ENCODE assay signal across 8 cellular contexts in the genomic region with DNA sequence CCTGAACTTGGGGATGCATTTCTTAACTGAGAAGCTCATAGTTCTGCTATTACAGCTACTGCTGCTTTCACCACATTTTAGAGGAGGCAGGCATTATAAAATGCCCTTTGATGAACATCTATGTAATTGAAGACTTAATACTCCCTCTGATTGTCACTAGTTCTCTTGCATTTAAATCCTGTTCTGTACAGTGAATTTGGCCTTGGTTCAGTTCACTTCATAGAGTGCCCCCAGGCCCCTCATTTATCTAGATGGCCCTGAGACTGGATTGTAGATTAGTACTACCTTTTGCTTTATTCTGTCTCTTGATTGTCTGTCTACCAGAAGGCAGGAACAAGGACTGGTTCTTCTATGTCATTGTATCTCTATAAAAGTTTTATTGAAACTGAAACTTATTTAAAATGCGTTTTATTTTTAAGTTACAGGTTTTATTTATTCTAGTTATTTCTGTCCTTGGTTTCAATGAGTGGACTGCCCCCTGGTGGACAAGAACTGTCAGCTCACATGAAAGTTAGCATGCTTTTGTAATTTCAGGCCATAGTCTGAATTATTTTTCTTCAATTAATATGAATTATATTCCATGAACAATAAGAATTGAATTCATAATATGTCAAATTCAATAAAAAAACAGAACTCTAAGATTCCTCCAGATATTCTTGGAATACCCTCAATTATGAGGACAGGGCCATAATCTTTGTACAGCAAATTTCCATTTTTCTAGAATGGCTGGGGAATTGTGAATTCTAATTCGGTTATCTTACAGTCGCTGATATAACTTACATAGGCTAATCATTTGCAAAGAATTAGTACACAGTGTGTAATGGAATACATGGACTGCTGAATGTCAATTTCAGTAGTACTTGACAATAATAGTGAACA. TPM values are rescaled to one million over a fixed set of nuclear protein-coding genes. Genes with fewer than 3 reads are reported as not detected.
DNase-seq lines count a peak whose midpoint lies in the region; ATAC-seq lines count a peak whose summit lies in the region.

No MANE protein-coding gene starts in this region.

- H3K9me3 Mint-ChIP-seq in stimulated activated naive CD8-positive, alpha-beta T cell treated with anti-CD3 and anti-CD28 coated beads, Interleukin-15, amount 100 ng/mL, for 72 hours, result no peaks in the 10 kb centered on the region
- no peaks in the 10 kb centered on the region for H3K9me3 Mint-ChIP-seq in activated naive CD4-positive, alpha-beta T cell treated with anti-CD3 and anti-CD28 coated beads for 36 hours

- peaks cover 9% of the 10 kb centered on the region for H3K27me3 Mint-ChIP-seq in stimulated activated naive CD8-positive, alpha-beta T cell treated with anti-CD3 and anti-CD28 coated beads, Interleukin-15, amount 100 ng/mL, for 72 hours
- peaks cover 5% of the 10 kb centered on the region for H3K27me3 Mint-ChIP-seq in activated naive CD4-positive, alpha-beta T cell treated with anti-CD3 and anti-CD28 coated beads for 36 hours (ENCODE audit: low read depth)

- H3K4me3 Mint-ChIP-seq in stimulated activated naive CD8-positive, alpha-beta T cell treated with anti-CD3 and anti-CD28 coated beads, Interleukin-15, amount 100 ng/mL, for 72 hours, result no peak overlapping the region
- H3K4me3 Mint-ChIP-seq in activated naive CD4-positive, alpha-beta T cell treated with anti-CD3 and anti-CD28 coated beads for 36 hours, result no peak overlapping the region

- intact Hi-C loops in activated naive CD4-positive, alpha-beta T cell treated with anti-CD3 and anti-CD28 coated beads for 36 hours (cut with micrococcal nuclease), result loop anchor here (1.0 to 10.0 kb wide), 3 partner anchors 195 to 963 kb away; no protein-coding TSS in a partner anchor

- CTCF ChIA-PET in activated naive CD4-positive, alpha-beta T cell treated with anti-CD3 and anti-CD28 coated beads for 36 hours (lab: Charles Lee), result interaction anchor here (0.7 to 4.1 kb wide), 15 partner anchors 13 to 608 kb away, joined by 3 to 22 read pairs (median 3); a partner anchor contains a TSS

- H3K27ac Mint-ChIP-seq in stimulated activated naive CD8-positive, alpha-beta T cell treated with anti-CD3 and anti-CD28 coated beads, Interleukin-15, amount 100 ng/mL, for 72 hours, result no peak overlapping the region
- no peak overlapping the region for H3K27ac Mint-ChIP-seq in activated naive CD4-positive, alpha-beta T cell treated with anti-CD3 and anti-CD28 coated beads for 36 hours

- H3K36me3 Mint-ChIP-seq in activated naive CD4-positive, alpha-beta T cell treated with anti-CD3 and anti-CD28 coated beads for 36 hours (ENCODE audit: low read depth), result no peaks in the 10 kb centered on the region

- ATAC-seq in stimulated activated naive CD8-positive, alpha-beta T cell treated with anti-CD3 and anti-CD28 coated beads, Interleukin-15, Interleukin-2, amounts not matched to agents 100 U/mL and 50 U/mL, for 24 hours, result no peak
- no peak for ATAC-seq in stimulated activated naive CD8-positive, alpha-beta T cell treated with anti-CD3 and anti-CD28 coated beads, Interleukin-15, amount 100 ng/mL, for 72 hours

- no peaks in the 10 kb centered on the region for H3K4me1 Mint-ChIP-seq in stimulated activated naive CD8-positive, alpha-beta T cell treated with anti-CD3 and anti-CD28 coated beads, Interleukin-15, amount 100 ng/mL, for 72 hours
- H3K4me1 Mint-ChIP-seq in activated naive CD4-positive, alpha-beta T cell treated with anti-CD3 and anti-CD28 coated beads for 36 hours (ENCODE audit: low read depth), result no peaks in the 10 kb centered on the region

- DNase-seq in stimulated activated naive CD8-positive, alpha-beta T cell treated with anti-CD3 and anti-CD28 coated beads, Interleukin-15, Interleukin-2, amounts not matched to agents 100 U/mL and 50 U/mL, for 24 hours, result peak; percentile 42
- DNase-seq in stimulated activated naive CD8-positive, alpha-beta T cell treated with anti-CD3 and anti-CD28 coated beads, Interleukin-15, amount 100 ng/mL, for 72 hours, result no peak
- DNase-seq in NCI-H2171 treated with DMSO at 0.1 percent for 48 hours (lab: John Stamatoyannopoulos, UW) (peak; percentile 19), iris pigment epithelial cell (ENCODE audit: low read depth) (peak; percentile 62), stromal cell of bone marrow (ENCODE audit: low read depth) (peak; percentile 28), NK-92 (lab: John Stamatoyannopoulos, UW; ENCODE audit: unreplicated experiment) (no peak), D341Med (ENCODE audit: low spot score) (no peak)
- peak; percentile 69 for DNase-seq in activated naive CD4-positive, alpha-beta T cell treated with anti-CD3 and anti-CD28 coated beads for 36 hours

RNA-seq across cellular contexts. Expression of a gene that starts 47.2 kb away (rescaled TPM):
- total RNA-seq in activated naive CD4-positive, alpha-beta T cell treated with anti-CD3 and anti-CD28 coated beads for 36 hours, result 10 to 100 TPM; 33.9 to 34.6 TPM

Comparison
In these comparisons a context has a peak if more than half of its experiments do, and no peak if none do; other contexts are left out.
1. DNase-seq: peak in stimulated activated naive CD8-positive, alpha-beta T cell treated with anti-CD3 and anti-CD28 coated beads, Interleukin-15, Interleukin-2, amounts not matched to agents 100 U/mL and 50 U/mL, for 24 hours (single experiment), NCI-H2171 treated with DMSO at 0.1 percent for 48 hours (single experiment), activated naive CD4-positive, alpha-beta T cell treated with anti-CD3 and anti-CD28 coated beads for 36 hours (single experiment), iris pigment epithelial cell (single experiment) and stromal cell of bone marrow (single experiment); none in stimulated activated naive CD8-positive, alpha-beta T cell treated with anti-CD3 and anti-CD28 coated beads, Interleukin-15, amount 100 ng/mL, for 72 hours (0 of 2), NK-92 (single experiment) and D341Med (single experiment).